ENCODE assay signal across 8 cellular contexts in genomic region chr17:39699818-39700147, GRCh38. TPM values are rescaled to one million over a fixed set of nuclear protein-coding genes. Genes with fewer than 3 reads are reported as not detected.
DNase-seq lines count a peak whose midpoint lies in the region; ATAC-seq and TF ChIP-seq lines count a peak whose summit lies in the region.

Gene ERBB2, plus strand, starts transcription at chr17:39700064. Its CDS starts 175 bp downstream, at chr17:39700239.

- H3K9me3 ChIP-seq in fibroblast of lung (ENCODE audit: control insufficient read depth, insufficient read depth, low read depth, low read length) (no peaks in the 10 kb centered on the region), aorta (ENCODE audit: control insufficient read depth, low read length) (no peaks in the 10 kb centered on the region)

- ATAC-seq in aorta (ENCODE audit: low FRiP score) (peak; percentile 88), GM21723 (IDR thresholded peaks at IDR 0.05; ENCODE audit: unreplicated experiment) (no peak), HG03342 (IDR thresholded peaks at IDR 0.05; ENCODE audit: unreplicated experiment) (no peak)

- CTCF ChIA-PET in BJ (lab: Yijun Ruan, JAX), result interaction anchor here (1.0 to 3.2 kb wide), 10 partner anchors 11 to 77 kb away, joined by 3 to 18 read pairs (median 5); partner anchors contain the start of genes MIEN1 and PGAP3

- peaks cover 4% of the 10 kb centered on the region for H3K4me1 ChIP-seq in fibroblast of lung (ENCODE audit: control insufficient read depth, extremely low read depth, insufficient read depth, low read length)
- no peaks in the 10 kb centered on the region for H3K4me1 ChIP-seq in aorta (ENCODE audit: control insufficient read depth in 1 of 2, insufficient read depth in 2 of 2, low read length in 2 of 2)

- H3K4me3 ChIP-seq in BJ (ENCODE audit: low read depth, low read length), result peak within 1 kb of the TSS; percentile 84
- H3K4me3 ChIP-seq in fibroblast of lung (replicated peaks in 1 of 4; ENCODE audit: control extremely low read depth in 1 of 4, insufficient read depth in 1 of 4, low read depth in 3 of 4, low read length in 4 of 4), result peak within 1 kb of the TSS; percentile 73 to 90 (median 78)
- H3K4me3 ChIP-seq in aorta (ENCODE audit: low read length in 2 of 2), result peak within 1 kb of the TSS; percentile 95 to 96

- H3K27me3 ChIP-seq in BJ (ENCODE audit: control insufficient read depth, insufficient read depth, low read length) (no peaks in the 10 kb centered on the region), fibroblast of lung (ENCODE audit: control insufficient read depth, insufficient read depth, low read length) (no peaks in the 10 kb centered on the region), aorta (ENCODE audit: control insufficient read depth in 1 of 2, insufficient read depth in 2 of 2, low read length in 1 of 2) (no peaks in the 10 kb centered on the region)

- no peaks in the 10 kb centered on the region; the same call in 1 of the 2 replicates for H3K36me3 ChIP-seq in BJ (ENCODE audit: control insufficient read depth, insufficient read depth, low read length)
- H3K36me3 ChIP-seq in fibroblast of lung (ENCODE audit: control insufficient read depth, insufficient read depth, low read length), result no peaks in the 10 kb centered on the region
- H3K36me3 ChIP-seq in aorta (ENCODE audit: control insufficient read depth in 1 of 2, insufficient read depth in 2 of 2, low read length in 1 of 2), result no peaks in the 10 kb centered on the region

- no peaks in the 10 kb centered on the region for H4K20me1 ChIP-seq in fibroblast of lung (ENCODE audit: control insufficient read depth, extremely low read depth, insufficient read depth, low read length)

- peak within 1 kb of the TSS; percentile 59 for H2AFZ ChIP-seq in fibroblast of lung (ENCODE audit: low read length)

- peaks cover 9% of the 10 kb centered on the region for H3K79me2 ChIP-seq in fibroblast of lung (ENCODE audit: control insufficient read depth, insufficient read depth, low read length)

- DNase-seq in BJ (ENCODE audit: low read depth), result peak; percentile 33
- DNase-seq in RKO (ENCODE audit: low spot score), result peak; percentile 79
- peak; percentile 73 to 87 for DNase-seq in fibroblast of lung (ENCODE audit: low read depth in 2 of 2)
- DNase-seq in myocyte (ENCODE audit: low read depth), result peak; percentile 85
- DNase-seq in aorta, result peak; percentile 79 to 88
- no peak for DNase-seq in NCI-H510A (lab: John Stamatoyannopoulos, UW)

- intact Hi-C loops in aorta (cut with DNase I), result loop anchor here (1.0 to 5.0 kb wide), 2 partner anchors 11 to 32 kb away; partner anchors contain the start of genes PNMT (in 2 of the 2), TCAP (in 2 of the 2) and PGAP3 (in 1 of the 2)

- peak within 1 kb of the TSS; percentile 71 for H3K9ac ChIP-seq in fibroblast of lung (ENCODE audit: insufficient read depth, low read length)

- POLR2A ChIA-PET in BJ (lab: Charles Lee), result interaction anchor here (1.7 kb wide), 1 partner anchor 12 kb away, joined by 16 read pairs; the partner anchor contains the start of gene PGAP3

- WGBS in aorta, 2 donors, result 0 to 1% methylated on average over 12 to 20 of the region's 20 CpGs

- H3K4me2 ChIP-seq in fibroblast of lung (ENCODE audit: extremely low read depth, insufficient read depth, low read length), result peak within 1 kb of the TSS; percentile 88

- TF ChIP-seq CTCF in BJ (IDR thresholded peaks at IDR 0.05; ENCODE audit: insufficient read depth, low read depth, low read length) (no peak), fibroblast of lung (conservative IDR thresholded peaks at IDR 0.05 in 1 of 2, IDR thresholded peaks at IDR 0.05 in 1 of 2; ENCODE audit: low read depth in 1 of 2, low read length in 2 of 2) (no peak)

- H3K27ac ChIP-seq in fibroblast of lung (ENCODE audit: insufficient read depth, low read length) (peak within 1 kb of the TSS; percentile 51), aorta (ENCODE audit: low read depth in 1 of 2, low read length in 2 of 2) (peak within 1 kb of the TSS; percentile 88 to 91)

RNA-seq across cellular contexts. Expression of gene ERBB2, which starts in this region (rescaled TPM):
- polyA plus RNA-seq in BJ (2011; rRNA removed), result 22.8 and 35.4 TPM in 2 replicates
- polyA minus RNA-seq in BJ (2011; rRNA and poly(A)+ RNA removed), result 59.3 and 76.4 TPM in 2 replicates
- 24.7 and 33.9 TPM in 2 replicates for total RNA-seq in fibroblast of lung
- 24.7 and 25.0 TPM in 2 replicates for polyA plus RNA-seq in fibroblast of lung
- polyA plus RNA-seq in fibroblast of lung (2012), result 33.0 and 37.0 TPM in 2 replicates
- polyA minus RNA-seq in fibroblast of lung (ENCODE audit: low replicate concordance), result 184 and 211 TPM in 2 replicates
- total RNA-seq in myocyte, result 87.4 and 119 TPM in 2 replicates
- polyA plus RNA-seq in myocyte (2012), result 74.7 TPM
- total RNA-seq in aorta, result 10 to 100 TPM; 73.0 to 74.0 TPM
- polyA plus RNA-seq in aorta, result 10 to 100 TPM; 22.7 to 45.3 TPM
